8 cellular contexts compared by ENCODE assay signal in genomic region chr11:93740802-93741093, GRCh38. TPM values are rescaled to one million over a fixed set of nuclear protein-coding genes. Genes with fewer than 3 reads are reported as not detected.
DNase-seq lines count a peak whose midpoint lies in the region; ATAC-seq and TF ChIP-seq lines count a peak whose summit lies in the region.

No MANE protein-coding gene starts in this region.

- ATAC-seq in HG02870 (IDR thresholded peaks at IDR 0.05; ENCODE audit: unreplicated experiment) (peak; percentile 30), left colon (peak; percentile 57)

- intact Hi-C loops in left colon (cut with DNase I, micrococcal nuclease): loop anchor here in 1 of 2 donors (5.0 kb wide), 1 partner anchor 42 kb away; the partner anchor contains the start of gene MED17

- H3K4me3 ChIP-seq in WI38 (ENCODE audit: low read depth, low read length): peak overlapping the region; percentile 93

- DNase-seq in NCI-H1436 (lab: John Stamatoyannopoulos, UW) (peak; percentile 22), NCI-H1436 treated with DMSO at 0.1 percent for 48 hours (lab: John Stamatoyannopoulos, UW) (no peak), NCI-H2029 (lab: John Stamatoyannopoulos, UW) (peak; percentile 26), left colon (peak; percentile 57 to 70)
- DNase-seq in central memory CD4-positive, alpha-beta T cell: peak; percentile 56
- DNase-seq in stimulated activated CD4-positive, alpha-beta T cell treated with anti-CD3 and anti-CD28 coated beads, Interleukin-4, amount 100 ng/mL, for 24 hours: peak; percentile 75

- TF ChIP-seq CTCF in WI38 (IDR thresholded peaks at IDR 0.05; ENCODE audit: low read depth, low read length): no peak

RNA-seq across cellular contexts. Expression of gene TAF1D, which starts 0.5 kb away (rescaled TPM):
- 10 to 100 TPM; 71.5 to 80.6 TPM for total RNA-seq in left colon

RNA-seq across cellular contexts. Expression of gene C11orf54, which starts 0.7 kb away (rescaled TPM):
- 10 to 100 TPM; 52.7 to 61.4 TPM for total RNA-seq in left colon

RNA-seq across cellular contexts. Expression of gene MED17, which starts 43.3 kb away (rescaled TPM):
- total RNA-seq in left colon: 10 to 100 TPM; 22.6 to 25.6 TPM
